Comparison of ENCODE assay signal across 8 cellular contexts in the genomic region with DNA sequence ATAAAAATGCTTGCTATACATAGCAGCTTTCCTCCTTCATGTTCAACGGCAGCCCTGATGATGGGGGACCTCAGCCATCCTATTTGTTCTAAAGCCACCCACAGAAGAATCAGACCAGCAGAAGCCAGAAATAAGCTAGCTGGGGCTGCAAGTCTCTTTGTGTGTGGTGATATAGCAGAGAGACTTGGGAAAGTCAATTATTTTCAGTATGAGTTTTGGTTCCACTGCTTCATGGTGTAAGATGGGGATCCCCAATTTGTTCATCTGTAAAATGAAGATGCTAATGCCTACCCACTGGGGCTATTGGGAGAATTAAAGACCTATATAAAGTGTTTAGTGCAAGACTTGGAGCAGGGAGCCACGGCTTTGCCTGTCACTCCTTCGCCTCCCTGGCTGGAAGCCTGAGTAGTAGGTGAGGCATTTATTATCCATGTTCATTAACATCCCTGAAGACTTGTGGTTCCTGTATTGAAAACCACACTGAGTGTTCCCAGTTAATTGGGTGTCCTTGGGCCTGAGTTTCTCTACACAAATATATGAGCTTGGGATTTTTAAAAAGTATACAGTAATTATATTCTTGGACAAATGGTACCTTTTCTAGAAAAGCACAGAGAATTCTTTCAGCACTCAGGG.
DNase-seq lines count a peak whose midpoint lies in the region; ATAC-seq and TF ChIP-seq lines count a peak whose summit lies in the region.
"Had no signal": no experiment of that assay in that cellular context is flagged by ENCODE, and none has a peak within 500 bp of the region (broad histone marks: within the 10 kb centered on the region; RNA-seq: fewer than 3 reads in every experiment).

No MANE protein-coding gene starts in this region.

- POLR2A ChIA-PET in activated CD4-positive, alpha-beta memory T cell treated with anti-CD3 and anti-CD28 coated beads for 36 hours (lab: Charles Lee), result interaction anchor here (1.0 to 3.0 kb wide), 7 partner anchors 17 to 686 kb away, joined by 3 to 25 read pairs (median 4); a partner anchor contains a TSS

- CTCF ChIA-PET in activated CD4-positive, alpha-beta memory T cell treated with anti-CD3 and anti-CD28 coated beads for 36 hours (lab: Charles Lee), result interaction anchor here (1.3 to 2.2 kb wide), 5 partner anchors 29 to 210 kb away, joined by 3 to 12 read pairs (median 4); no protein-coding TSS in a partner anchor

- H3K4me1 Mint-ChIP-seq in activated CD4-positive, alpha-beta memory T cell treated with anti-CD3 and anti-CD28 coated beads for 36 hours (ENCODE audit: low read depth), result peaks cover 51% of the 10 kb centered on the region
- peaks cover 28% of the 10 kb centered on the region for H3K4me1 Mint-ChIP-seq in osteocyte (ENCODE audit: unreplicated experiment)

- H3K4me3 Mint-ChIP-seq in activated CD4-positive, alpha-beta memory T cell treated with anti-CD3 and anti-CD28 coated beads for 36 hours, result no peak overlapping the region
- H3K4me3 Mint-ChIP-seq in osteocyte (ENCODE audit: unreplicated experiment), result no peak overlapping the region

- DNase-seq in activated CD4-positive, alpha-beta memory T cell treated with anti-CD3 and anti-CD28 coated beads for 36 hours, result peak; percentile 31
- DNase-seq in osteocyte (ENCODE audit: extremely low spot score, unreplicated experiment) (no peak), mucosa of gallbladder (ENCODE audit: low spot score) (no peak), medulla oblongata (ENCODE audit: extremely low spot score) (no peak), MV-4-11 (lab: John Stamatoyannopoulos, UW) (no peak)
- DNase-seq: kidney had no signal

- H3K27ac Mint-ChIP-seq in activated CD4-positive, alpha-beta memory T cell treated with anti-CD3 and anti-CD28 coated beads for 36 hours, result peak overlapping the region; percentile 88
- peak overlapping the region; percentile 69 for H3K27ac Mint-ChIP-seq in osteocyte (ENCODE audit: unreplicated experiment)

- peaks cover 1% of the 10 kb centered on the region for H3K27me3 Mint-ChIP-seq in activated CD4-positive, alpha-beta memory T cell treated with anti-CD3 and anti-CD28 coated beads for 36 hours
- H3K27me3 Mint-ChIP-seq in osteocyte (ENCODE audit: unreplicated experiment), result no peaks in the 10 kb centered on the region

- TF ChIP-seq CTCF in osteocyte (IDR thresholded peaks at IDR 0.05), result no peak

- peaks cover 9% of the 10 kb centered on the region for H3K36me3 Mint-ChIP-seq in activated CD4-positive, alpha-beta memory T cell treated with anti-CD3 and anti-CD28 coated beads for 36 hours
- H3K36me3 Mint-ChIP-seq in osteocyte (ENCODE audit: unreplicated experiment), result no peaks in the 10 kb centered on the region

- no peaks in the 10 kb centered on the region for H3K9me3 Mint-ChIP-seq in activated CD4-positive, alpha-beta memory T cell treated with anti-CD3 and anti-CD28 coated beads for 36 hours
- no peaks in the 10 kb centered on the region for H3K9me3 Mint-ChIP-seq in osteocyte (ENCODE audit: unreplicated experiment)

- ATAC-seq in GM18867 (IDR thresholded peaks at IDR 0.05; ENCODE audit: unreplicated experiment) (peak; percentile 41), HG02610 (IDR thresholded peaks at IDR 0.05; ENCODE audit: unreplicated experiment) (peak; percentile 38)

- intact Hi-C loops in activated CD4-positive, alpha-beta memory T cell treated with anti-CD3 and anti-CD28 coated beads for 36 hours (cut with micrococcal nuclease), result loop anchor here (1.0 to 10.0 kb wide), 16 partner anchors 13 to 1336 kb away; a partner anchor contains a TSS
